15 cellular contexts compared by ENCODE assay signal in the genomic region with DNA sequence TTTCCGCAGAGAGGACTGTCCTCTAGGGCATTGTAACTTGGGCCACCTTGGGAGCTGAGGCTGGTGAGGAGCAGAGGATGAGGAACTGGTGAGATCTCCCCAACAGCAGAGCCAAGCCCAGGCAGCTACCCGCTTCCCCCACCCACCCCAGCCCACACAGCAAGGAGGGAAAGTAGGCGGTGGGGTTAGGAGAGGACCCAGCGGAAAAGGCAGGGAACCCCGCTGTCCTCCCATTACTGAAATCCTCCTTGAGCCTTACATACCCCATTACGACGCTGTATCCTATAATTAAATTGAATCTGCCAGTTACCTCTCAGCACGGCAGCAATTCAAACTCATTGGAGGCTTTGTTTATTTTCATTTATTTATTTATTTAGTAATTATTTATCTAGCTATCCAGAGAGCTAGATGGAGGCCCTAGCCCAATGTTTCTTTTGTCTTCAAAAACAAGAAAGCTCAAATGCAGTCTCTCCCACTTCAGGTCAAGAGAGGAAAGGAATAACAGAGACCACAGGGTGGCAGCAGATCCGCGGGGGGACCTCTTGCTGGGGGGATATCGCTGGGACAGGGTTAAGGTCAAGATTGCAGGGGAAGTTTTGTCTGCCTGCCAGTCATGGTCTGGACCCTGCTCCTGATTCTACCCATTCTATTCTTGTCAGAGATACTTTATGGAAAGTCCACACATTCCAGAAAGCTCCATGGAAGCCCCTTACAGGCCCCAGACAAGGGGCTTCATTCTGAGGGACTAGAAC.
DNase-seq lines count a peak whose midpoint lies in the region; ATAC-seq, FAIRE-seq and TF ChIP-seq lines count a peak whose summit lies in the region.
"Had no signal": no experiment of that assay in that cellular context is flagged by ENCODE, and none has a peak within 500 bp of the region (broad histone marks: within the 10 kb centered on the region; RNA-seq: fewer than 3 reads in every experiment).

No MANE protein-coding gene starts in this region.

- H3K4me1 ChIP-seq in GM23338 (ENCODE audit: insufficient read depth) (peaks cover 5% of the 10 kb centered on the region), astrocyte (ENCODE audit: insufficient read depth, low read length) (no peaks in the 10 kb centered on the region), prostate gland (replicated peaks) (no peaks in the 10 kb centered on the region)
- H3K4me1 ChIP-seq: esophagus squamous epithelium had no signal

- H3K27ac ChIP-seq in GM23338 (ENCODE audit: low read depth) = no peak overlapping the region
- H3K27ac ChIP-seq in astrocyte (ENCODE audit: low read depth, low read length) = no peak overlapping the region
- H3K27ac ChIP-seq in neural cell (ENCODE audit: low read length) = no peak overlapping the region
- no peak overlapping the region for H3K27ac ChIP-seq in prostate gland
- H3K27ac ChIP-seq: esophagus squamous epithelium, KMS-11, SK-N-MC had no signal

- H2AFZ ChIP-seq in GM23338 = peak overlapping the region; percentile 40; the same call in 1 of the 2 replicates
- no peak overlapping the region for H2AFZ ChIP-seq in astrocyte (ENCODE audit: low read depth, low read length)
- H2AFZ ChIP-seq in neural cell (ENCODE audit: low read depth, low read length) = no peak overlapping the region

- H3K4me1 Mint-ChIP-seq in GM23338 (peaks cover 17% of the 10 kb centered on the region), astrocyte (ENCODE audit: low read depth, unreplicated experiment) (peaks cover 7% of the 10 kb centered on the region)
- H3K4me1 Mint-ChIP-seq in stimulated activated naive B cell treated with anti-CD40 and anti-IgM and Interleukin-4, amounts not matched to agents 10 μg/mL and 1 μg/mL and 100 μg/mL, for 72 hours = no peaks in the 10 kb centered on the region

- TF ChIP-seq RAD21 in neural cell (conservative IDR thresholded peaks at IDR 0.05) = peak; percentile 36

- H3K36me3 Mint-ChIP-seq in GM23338 (ENCODE audit: low read depth) = no peaks in the 10 kb centered on the region
- no peaks in the 10 kb centered on the region for H3K36me3 Mint-ChIP-seq in astrocyte (ENCODE audit: low read depth, unreplicated experiment)
- no peaks in the 10 kb centered on the region for H3K36me3 Mint-ChIP-seq in stimulated activated naive B cell treated with anti-CD40 and anti-IgM and Interleukin-4, amounts not matched to agents 10 μg/mL and 1 μg/mL and 100 μg/mL, for 72 hours

- H3K4me3 ChIP-seq in GM23338 = no peak overlapping the region
- no peak overlapping the region for H3K4me3 ChIP-seq in astrocyte (ENCODE audit: insufficient read depth, low read depth, low read length)
- H3K4me3 ChIP-seq in neural cell (ENCODE audit: low read length) = no peak overlapping the region
- no peak overlapping the region for H3K4me3 ChIP-seq in prostate gland
- H3K4me3 ChIP-seq: esophagus squamous epithelium, SK-N-MC had no signal

- H3K27me3 Mint-ChIP-seq in GM23338 (ENCODE audit: insufficient read depth, low read depth, poor library complexity) (peaks cover 10% of the 10 kb centered on the region), astrocyte (ENCODE audit: low read depth, unreplicated experiment) (peaks cover 64% of the 10 kb centered on the region)
- H3K27me3 Mint-ChIP-seq in stimulated activated naive B cell treated with anti-CD40 and anti-IgM and Interleukin-4, amounts not matched to agents 10 μg/mL and 1 μg/mL and 100 μg/mL, for 72 hours = peaks cover 15 to 21% of the 10 kb centered on the region in 2 donors

- H3K36me3 ChIP-seq in GM23338 (ENCODE audit: insufficient read depth) (no peaks in the 10 kb centered on the region), astrocyte (ENCODE audit: insufficient read depth, low read length) (no peaks in the 10 kb centered on the region), neural cell (ENCODE audit: insufficient read depth, low read length) (no peaks in the 10 kb centered on the region), prostate gland (no peaks in the 10 kb centered on the region)
- H3K36me3 ChIP-seq: esophagus squamous epithelium had no signal

- H3K9ac ChIP-seq in astrocyte (ENCODE audit: low read length) (no peak overlapping the region), neural cell (ENCODE audit: low read length) (no peak overlapping the region)
- H3K9ac ChIP-seq: KMS-11 had no signal

- H3K79me2 ChIP-seq in GM23338 (replicated peaks; ENCODE audit: insufficient read depth) (no peaks in the 10 kb centered on the region), astrocyte (ENCODE audit: insufficient read depth, low read length) (no peaks in the 10 kb centered on the region), neural cell (replicated peaks; ENCODE audit: insufficient read depth, low read length) (no peaks in the 10 kb centered on the region)

- H3K9me3 Mint-ChIP-seq in GM23338 (no peaks in the 10 kb centered on the region), astrocyte (ENCODE audit: unreplicated experiment) (no peaks in the 10 kb centered on the region)
- H3K9me3 Mint-ChIP-seq in stimulated activated naive B cell treated with anti-CD40 and anti-IgM and Interleukin-4, amounts not matched to agents 10 μg/mL and 1 μg/mL and 100 μg/mL, for 72 hours = no peaks in the 10 kb centered on the region

- H4K20me1 ChIP-seq in GM23338 (replicated peaks; ENCODE audit: insufficient read depth) (no peaks in the 10 kb centered on the region), astrocyte (ENCODE audit: insufficient read depth, low read length) (no peaks in the 10 kb centered on the region), neural cell (ENCODE audit: insufficient read depth) (no peaks in the 10 kb centered on the region)

- TF ChIP-seq CTCF in GM23338 (conservative IDR thresholded peaks at IDR 0.05; ENCODE audit: low read depth in 2 of 2) (peak; percentile 66 to 89), astrocyte (IDR thresholded peaks at IDR 0.05; ENCODE audit: insufficient read depth, low read depth, low read length) (peak; percentile 10), neural cell (IDR thresholded peaks at IDR 0.05; ENCODE audit: poor library complexity, severe bottlenecking) (peak; percentile 37), prostate gland (IDR thresholded peaks at IDR 0.05) (no peak)

- no peak for TF ChIP-seq POLR2A in prostate gland (IDR thresholded peaks at IDR 0.05)

- intact Hi-C loops in prostate gland (cut with DNase I) = no loop called here

- TF ChIP-seq EP300 in neural cell (conservative IDR thresholded peaks at IDR 0.05; ENCODE audit: poor library complexity, severe bottlenecking) = no peak

- H3K27ac Mint-ChIP-seq in GM23338 = no peak overlapping the region
- no peak overlapping the region for H3K27ac Mint-ChIP-seq in astrocyte (ENCODE audit: unreplicated experiment)
- H3K27ac Mint-ChIP-seq in stimulated activated naive B cell treated with anti-CD40 and anti-IgM and Interleukin-4, amounts not matched to agents 10 μg/mL and 1 μg/mL and 100 μg/mL, for 72 hours = no peak overlapping the region

- H3K4me2 ChIP-seq in GM23338 (no peak overlapping the region), astrocyte (ENCODE audit: low read length) (no peak overlapping the region), neural cell (ENCODE audit: low read length) (no peak overlapping the region)
- H3K4me2 ChIP-seq: KMS-11 had no signal

- H3K27me3 ChIP-seq in GM23338 (ENCODE audit: insufficient read depth) (no peaks in the 10 kb centered on the region), astrocyte (ENCODE audit: insufficient read depth, low read length) (no peaks in the 10 kb centered on the region), neural cell (ENCODE audit: insufficient read depth, low read depth, low read length) (no peaks in the 10 kb centered on the region), prostate gland (replicated peaks; ENCODE audit: insufficient read depth) (peaks cover 5% of the 10 kb centered on the region)

- ATAC-seq in GM23338 = peak; percentile 91
- no peak for ATAC-seq in stimulated activated naive B cell treated with anti-CD40 and anti-IgM and Interleukin-4, amounts not matched to agents 10 μg/mL and 1 μg/mL and 100 μg/mL, for 72 hours (replicated peaks)

- H3K9me3 ChIP-seq in astrocyte (ENCODE audit: insufficient read depth, low read depth, low read length) (no peaks in the 10 kb centered on the region), neural cell (ENCODE audit: low read length) (no peaks in the 10 kb centered on the region), prostate gland (no peaks in the 10 kb centered on the region)
- H3K9me3 ChIP-seq: esophagus squamous epithelium had no signal

- WGBS in prostate gland = 35% methylated on average over 11 of the region's 11 CpGs

- FAIRE-seq in astrocyte (lab: Jason Lieb, UNC) = no peak

- H3K9me2 ChIP-seq in GM23338 (ENCODE audit: insufficient read depth) (no peaks in the 10 kb centered on the region), neural cell (ENCODE audit: insufficient read depth, low read length) (no peaks in the 10 kb centered on the region)

- DNase-seq in GM23338 (ENCODE audit: low spot score) (peak; percentile 73), NCI-H146 (lab: John Stamatoyannopoulos, UW) (peak; percentile 79), astrocyte (ENCODE audit: low read depth) (no peak), prostate gland (ENCODE audit: low spot score) (no peak), medulla oblongata (ENCODE audit: extremely low spot score) (no peak), UCSD-AML1 (lab: John Stamatoyannopoulos, UW; ENCODE audit: unreplicated experiment) (no peak)
- DNase-seq in stimulated activated naive B cell treated with anti-CD40 and anti-IgM and Interleukin-4, amounts not matched to agents 10 μg/mL and 1 μg/mL and 100 μg/mL, for 72 hours = no peak
- DNase-seq: activated CD4-positive, alpha-beta T cell treated with anti-CD3 and anti-CD28 coated beads, Interleukin-2, amount 50 U/mL, for 48 hours; central memory CD4-positive, alpha-beta T cell; esophagus squamous epithelium; HCEC 1CT; NCI-H524 treated with DMSO at 0.1 percent for 48 hours had no signal

- H3F3A ChIP-seq in GM23338 (replicated peaks; ENCODE audit: low read depth) = no peaks in the 10 kb centered on the region
- H3F3A ChIP-seq in neural cell (ENCODE audit: insufficient read depth, low read length, poor library complexity, severe bottlenecking) = no peaks in the 10 kb centered on the region

- H3K4me3 Mint-ChIP-seq in GM23338 (no peak overlapping the region), astrocyte (ENCODE audit: unreplicated experiment) (no peak overlapping the region)
- no peak overlapping the region for H3K4me3 Mint-ChIP-seq in stimulated activated naive B cell treated with anti-CD40 and anti-IgM and Interleukin-4, amounts not matched to agents 10 μg/mL and 1 μg/mL and 100 μg/mL, for 72 hours

TF ChIP-seq in GM23338, 12 proteins besides CTCF, POLR2A, EP300 and RAD21:
- TF ChIP-seq EZH2phosphoT487 (IDR thresholded peaks at IDR 0.05; ENCODE audit: unreplicated experiment) = no peak
TF ChIP-seq in GM23338: peak in this region for 0.

TF ChIP-seq in neural cell, 6 proteins besides CTCF, POLR2A, EP300 and RAD21:
- TF ChIP-seq SMC3 (conservative IDR thresholded peaks at IDR 0.05; ENCODE audit: poor library complexity) (peak; percentile 36), POLR2AphosphoS5 (IDR thresholded peaks at IDR 0.05) (no peak)

Comparison
In these comparisons a context has a peak if more than half of its experiments do, and no peak if none do; other contexts are left out.
1. DNase-seq: peak in GM23338 (single experiment) and NCI-H146 (single experiment); none in astrocyte (single experiment), stimulated activated naive B cell treated with anti-CD40 and anti-IgM and Interleukin-4, amounts not matched to agents 10 μg/mL and 1 μg/mL and 100 μg/mL, for 72 hours (single experiment), prostate gland (single experiment), medulla oblongata (single experiment) and UCSD-AML1 (single experiment).
2. CTCF ChIP-seq: peak in GM23338 (2 of 2), astrocyte (single experiment) and neural cell (single experiment); none in prostate gland (0 of 4).